ENCODE assay signal across 6 cellular contexts in the genomic region with DNA sequence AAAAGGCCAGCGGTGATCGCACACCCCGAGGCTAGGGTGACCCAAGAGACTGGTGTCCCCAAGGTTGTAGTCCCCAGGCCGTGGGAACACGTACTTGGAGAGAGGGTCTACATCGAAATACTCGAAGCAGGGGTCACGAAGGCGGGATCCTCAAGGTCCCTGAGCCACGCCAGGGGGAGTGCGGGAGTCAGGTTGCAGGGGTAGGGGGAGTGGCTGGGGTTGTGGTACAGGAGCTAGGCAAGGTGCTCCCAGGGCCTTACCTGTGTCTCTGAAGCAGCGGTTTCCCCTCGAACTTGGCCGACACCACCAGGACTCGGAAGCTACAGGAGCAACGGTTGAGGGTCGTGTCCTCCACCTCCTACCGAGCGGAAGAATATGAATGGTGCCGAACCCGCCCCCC. TPM values are rescaled to one million over a fixed set of nuclear protein-coding genes. Genes with fewer than 3 reads are reported as not detected.
DNase-seq lines count a peak whose midpoint lies in the region; ATAC-seq lines count a peak whose summit lies in the region.
"Not testable (repeated sequence)": the region's sequence is repeated elsewhere in the genome, so short reads cannot be mapped to it uniquely, and the experiment has no call there.

No MANE protein-coding gene starts in this region.

- ATAC-seq in GM19324 (IDR thresholded peaks at IDR 0.05; ENCODE audit: low FRiP score, unreplicated experiment): peak; percentile 10
- ATAC-seq in GM21825 (IDR thresholded peaks at IDR 0.05; ENCODE audit: unreplicated experiment): peak; percentile 14
- peak; percentile 11 for ATAC-seq in HG03103 (IDR thresholded peaks at IDR 0.05; ENCODE audit: low read depth, unreplicated experiment)
- peak; percentile 13 to 19 for ATAC-seq in activated CD4-positive, CD25-positive, alpha-beta regulatory T cell treated with anti-CD3 and anti-CD28 coated beads, Interleukin-2, amount 50 U/mL, for 24 hours
- peak; percentile 3 to 22 for ATAC-seq in left cardiac atrium
- peak; percentile 24 for ATAC-seq in stimulated activated naive B cell treated with anti-CD40 and anti-IgM and Interleukin-4, amounts not matched to agents 10 μg/mL and 1 μg/mL and 100 μg/mL, for 72 hours (replicated peaks)

- not testable (repeated sequence) for H3K27ac Mint-ChIP-seq in stimulated activated naive B cell treated with anti-CD40 and anti-IgM and Interleukin-4, amounts not matched to agents 10 μg/mL and 1 μg/mL and 100 μg/mL, for 72 hours

- H3K4me3 Mint-ChIP-seq in stimulated activated naive B cell treated with anti-CD40 and anti-IgM and Interleukin-4, amounts not matched to agents 10 μg/mL and 1 μg/mL and 100 μg/mL, for 72 hours: not testable (repeated sequence)

- DNase-seq in left cardiac atrium; stimulated activated naive B cell treated with anti-CD40 and anti-IgM and Interleukin-4, amounts not matched to agents 10 μg/mL and 1 μg/mL and 100 μg/mL, for 72 hours: not testable (repeated sequence)

- intact Hi-C loops in left cardiac atrium (cut with DNase I): not testable (repeated sequence)

- H3K9me3 Mint-ChIP-seq in stimulated activated naive B cell treated with anti-CD40 and anti-IgM and Interleukin-4, amounts not matched to agents 10 μg/mL and 1 μg/mL and 100 μg/mL, for 72 hours: not testable (repeated sequence)

- H3K4me1 Mint-ChIP-seq in stimulated activated naive B cell treated with anti-CD40 and anti-IgM and Interleukin-4, amounts not matched to agents 10 μg/mL and 1 μg/mL and 100 μg/mL, for 72 hours: not testable (repeated sequence)

- not testable (repeated sequence) for H3K27me3 Mint-ChIP-seq in stimulated activated naive B cell treated with anti-CD40 and anti-IgM and Interleukin-4, amounts not matched to agents 10 μg/mL and 1 μg/mL and 100 μg/mL, for 72 hours

- not testable (repeated sequence) for H3K36me3 Mint-ChIP-seq in stimulated activated naive B cell treated with anti-CD40 and anti-IgM and Interleukin-4, amounts not matched to agents 10 μg/mL and 1 μg/mL and 100 μg/mL, for 72 hours

RNA-seq across cellular contexts. Expression of a gene that starts 0.4 kb away (rescaled TPM):
- total RNA-seq in left cardiac atrium: 10 to 100 TPM; 71.4 to 84.6 TPM

RNA-seq across cellular contexts. Expression of a gene that starts 0.6 kb away (rescaled TPM):
- 10 to 100 TPM; 18.7 to 24.8 TPM for total RNA-seq in left cardiac atrium

RNA-seq across cellular contexts. Expression of a gene that starts 6.0 kb away (rescaled TPM):
- total RNA-seq in left cardiac atrium: 10 to 100 TPM; 12.0 to 22.6 TPM

RNA-seq across cellular contexts. Expression of a gene that starts 9.7 kb away (rescaled TPM):
- total RNA-seq in left cardiac atrium: 10 to 100 TPM; 14.8 to 32.0 TPM

RNA-seq across cellular contexts. Expression of a gene that starts 55.2 kb away (rescaled TPM):
- 1 to 10 TPM; 3.2 to 3.4 TPM for total RNA-seq in left cardiac atrium
